Comparison of ENCODE assay signal across 15 cellular contexts in the genomic region with DNA sequence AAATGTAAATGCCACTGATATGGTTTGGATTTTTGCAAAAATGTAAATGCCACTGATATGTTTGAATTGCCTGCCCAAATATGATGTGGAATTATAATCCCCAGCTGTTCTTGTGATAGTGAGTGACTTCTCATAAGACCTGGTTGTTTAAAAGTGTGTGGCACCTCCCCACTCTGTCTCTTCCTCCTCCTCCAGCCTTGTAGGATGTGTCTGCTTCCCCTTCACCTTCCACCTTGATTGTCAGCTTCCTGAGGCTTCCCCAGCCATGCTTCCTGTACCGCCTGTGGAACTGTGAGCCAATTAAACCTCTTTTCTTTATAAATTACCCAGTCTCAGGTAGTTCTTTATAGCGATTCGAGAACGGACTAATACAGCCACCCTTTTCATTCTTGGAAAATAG. TPM values are rescaled to one million over a fixed set of nuclear protein-coding genes. Genes with fewer than 3 reads are reported as not detected.
DNase-seq lines count a peak whose midpoint lies in the region; ATAC-seq and TF ChIP-seq lines count a peak whose summit lies in the region.
"Had no signal": no experiment of that assay in that cellular context is flagged by ENCODE, and none has a peak within 500 bp of the region (broad histone marks: within the 10 kb centered on the region; RNA-seq: fewer than 3 reads in every experiment).

No MANE protein-coding gene starts in this region.

- H4K20me1 ChIP-seq in IMR-90 (ENCODE audit: insufficient read depth, low read length) = peaks cover 27% of the 10 kb centered on the region
- peaks cover 34% of the 10 kb centered on the region for H4K20me1 ChIP-seq in neural progenitor cell (ENCODE audit: low read depth)

- H4K5ac ChIP-seq in IMR-90 (ENCODE audit: low read depth, low read length) (peak overlapping the region; percentile 80; the same call in 1 of the 2 replicates), mesendoderm (ENCODE audit: low read length) (no peak overlapping the region)

- H3K9ac ChIP-seq in IMR-90 (ENCODE audit: low read depth, low read length) = no peak overlapping the region
- no peak overlapping the region for H3K9ac ChIP-seq in neural progenitor cell
- H3K9ac ChIP-seq in mesendoderm (ENCODE audit: low read length) = no peak overlapping the region

- H2AFZ ChIP-seq in IMR-90 (replicated peaks; ENCODE audit: low read length, poor library complexity) (no peak overlapping the region), neural progenitor cell (replicated peaks) (no peak overlapping the region)

- H3K79me1 ChIP-seq in IMR-90 (ENCODE audit: low read depth in 1 of 2, low read length in 2 of 2) (peaks cover 0 to 23% of the 10 kb centered on the region in 2 experiments; a peak in 2 of 4 replicates), mesendoderm (ENCODE audit: low read length) (no peaks in the 10 kb centered on the region)

- H4K91ac ChIP-seq in IMR-90 (ENCODE audit: insufficient read depth, low read depth, low read length) = no peak overlapping the region

- H3K36me3 ChIP-seq in IMR-90 (ENCODE audit: control insufficient read depth, insufficient read depth, low read length) (no peaks in the 10 kb centered on the region), neural progenitor cell (peaks cover 4% of the 10 kb centered on the region), mesendoderm (ENCODE audit: control insufficient read depth, insufficient read depth, low read length) (no peaks in the 10 kb centered on the region)
- H3K36me3 ChIP-seq: uterus had no signal

- H3K56ac ChIP-seq in IMR-90 (ENCODE audit: extremely low read depth, insufficient read depth, low read length) = no peak overlapping the region
- no peak overlapping the region for H3K56ac ChIP-seq in mesendoderm (ENCODE audit: low read length)

- ATAC-seq in IMR-90 (ENCODE audit: low read depth) = no peak
- no peak for ATAC-seq in activated naive CD8-positive, alpha-beta T cell treated with anti-CD3 and anti-CD28 coated beads, Interleukin-2, amount 10 ng/mL, durations not matched to agents 7 days and 5 days (ENCODE audit: low read depth)

- peak overlapping the region; percentile 64 for H2BK5ac ChIP-seq in IMR-90 (ENCODE audit: low read depth, low read length, poor library complexity, severe bottlenecking)
- no peak overlapping the region for H2BK5ac ChIP-seq in mesendoderm (ENCODE audit: low read length)

- H3K27me3 ChIP-seq in IMR-90 (ENCODE audit: control insufficient read depth, insufficient read depth, low read length) (no peaks in the 10 kb centered on the region), neural progenitor cell (no peaks in the 10 kb centered on the region), mesendoderm (ENCODE audit: insufficient read depth, low read length, poor library complexity) (no peaks in the 10 kb centered on the region)
- H3K27me3 ChIP-seq: esophagus squamous epithelium, uterus had no signal

- peaks cover 60% of the 10 kb centered on the region for H3K4me1 Mint-ChIP-seq in activated CD4-positive, alpha-beta T cell treated with anti-CD3 and anti-CD28 coated beads, Interleukin-2, amount 10 ng/mL, durations not matched to agents 7 days and 5 days
- peaks cover 51% of the 10 kb centered on the region for H3K4me1 Mint-ChIP-seq in activated naive CD8-positive, alpha-beta T cell treated with anti-CD3 and anti-CD28 coated beads, Interleukin-2, amount 10 ng/mL, durations not matched to agents 7 days and 5 days
- peaks cover 18% of the 10 kb centered on the region for H3K4me1 Mint-ChIP-seq in neural progenitor cell

- in situ Hi-C loops in IMR-90 (cut with MboI; ENCODE audit: low sequenced_read_pairs) = loop anchor here (25.0 kb wide), 1 partner anchor 2013 kb away; no protein-coding TSS in a partner anchor

- no peaks in the 10 kb centered on the region for H3K27me3 Mint-ChIP-seq in activated CD4-positive, alpha-beta T cell treated with anti-CD3 and anti-CD28 coated beads, Interleukin-2, amount 10 ng/mL, durations not matched to agents 7 days and 5 days
- no peaks in the 10 kb centered on the region for H3K27me3 Mint-ChIP-seq in activated naive CD8-positive, alpha-beta T cell treated with anti-CD3 and anti-CD28 coated beads, Interleukin-2, amount 10 ng/mL, durations not matched to agents 7 days and 5 days
- peaks cover 5% of the 10 kb centered on the region for H3K27me3 Mint-ChIP-seq in neural progenitor cell (ENCODE audit: insufficient read depth, low read depth)

- dilution Hi-C loops in IMR-90 (cut with HindIII; ENCODE audit: low sequenced_read_pairs, unreplicated experiment) = no loop called here

- H3K4me3 ChIP-seq in IMR-90 (ENCODE audit: insufficient read depth, low read depth, low read length) (no peak overlapping the region), neural progenitor cell (no peak overlapping the region), mesendoderm (ENCODE audit: low read length) (no peak overlapping the region)

- H2AK5ac ChIP-seq in IMR-90 (ENCODE audit: low read depth, low read length) = peak overlapping the region; percentile 89; the same call in 1 of the 2 replicates
- H2AK5ac ChIP-seq in mesendoderm (ENCODE audit: low read length) = no peak overlapping the region

- H3K9me3 ChIP-seq in IMR-90 (ENCODE audit: control insufficient read depth, insufficient read depth, low read length) = no peaks in the 10 kb centered on the region
- no peaks in the 10 kb centered on the region for H3K9me3 ChIP-seq in neural progenitor cell (ENCODE audit: low read depth)
- H3K9me3 ChIP-seq: esophagus squamous epithelium, HAP-1, uterus had no signal

- H3K4me2 ChIP-seq in IMR-90 (ENCODE audit: low read depth, low read length) (no peak overlapping the region), neural progenitor cell (no peak overlapping the region), mesendoderm (ENCODE audit: low read length) (no peak overlapping the region)

- no peak for TF ChIP-seq RAD21 in IMR-90 (IDR thresholded peaks at IDR 0.05; ENCODE audit: low read length)

- POLR2A ChIA-PET in activated CD4-positive, alpha-beta T cell treated with anti-CD3 and anti-CD28 coated beads, Interleukin-2, amount 10 ng/mL, durations not matched to agents 7 days and 5 days (lab: Charles Lee) = no interaction called here
- POLR2A ChIA-PET in IMR-90 (lab: Charles Lee; ENCODE audit: unreplicated experiment) = no interaction called here
- POLR2A ChIA-PET in activated naive CD8-positive, alpha-beta T cell treated with anti-CD3 and anti-CD28 coated beads, Interleukin-2, amount 10 ng/mL, durations not matched to agents 7 days and 5 days (lab: Charles Lee) = interaction anchor here (0.6 to 5.0 kb wide), 7 partner anchors 51 to 375 kb away, joined by 3 to 33 read pairs (median 5); partner anchors contain the start of genes BACH1, LTN1, RWDD2B and USP16

- H3K4me1 ChIP-seq in IMR-90 (ENCODE audit: control insufficient read depth, insufficient read depth, low read length) (peaks cover 9% of the 10 kb centered on the region), neural progenitor cell (peaks cover 21% of the 10 kb centered on the region), mesendoderm (ENCODE audit: control insufficient read depth, low read depth, low read length) (no peaks in the 10 kb centered on the region)

- H3K4ac ChIP-seq in IMR-90 (ENCODE audit: low read depth, low read length) (peak overlapping the region; percentile 73; the same call in 1 of the 2 replicates), mesendoderm (ENCODE audit: low read depth, low read length) (no peak overlapping the region)

- H2BK120ac ChIP-seq in IMR-90 (ENCODE audit: low read depth, low read length) (peak overlapping the region; percentile 70), mesendoderm (ENCODE audit: low read depth, low read length) (no peak overlapping the region)

- H3K18ac ChIP-seq in IMR-90 (ENCODE audit: low read depth, low read length) (peak overlapping the region; percentile 15; the same call in 1 of the 2 replicates), mesendoderm (ENCODE audit: low read length) (no peak overlapping the region)

- no peak overlapping the region for H3K27ac ChIP-seq in IMR-90 (ENCODE audit: insufficient read depth, low read length)
- H3K27ac ChIP-seq in neural progenitor cell = no peak overlapping the region
- no peak overlapping the region for H3K27ac ChIP-seq in mesendoderm (ENCODE audit: low read depth, low read length)

- intact Hi-C loops in IMR-90 (cut with micrococcal nuclease) = no loop called here

- peak overlapping the region; percentile 50; the same call in 1 of the 2 replicates for H3K14ac ChIP-seq in IMR-90 (replicated peaks; ENCODE audit: low read depth, low read length)

- peak overlapping the region; percentile 53; the same call in 1 of the 2 replicates for H2BK20ac ChIP-seq in IMR-90 (ENCODE audit: low read depth, low read length)

- H3K23ac ChIP-seq in IMR-90 (ENCODE audit: low read depth, low read length) = peak overlapping the region; percentile 44; the same call in 1 of the 2 replicates
- no peak overlapping the region for H3K23ac ChIP-seq in mesendoderm (ENCODE audit: low read length)

- CTCF ChIA-PET in activated CD4-positive, alpha-beta T cell treated with anti-CD3 and anti-CD28 coated beads, Interleukin-2, amount 10 ng/mL, durations not matched to agents 7 days and 5 days (lab: Charles Lee) = interaction anchor here (0.6 kb wide), 2 partner anchors 71 to 401 kb away, joined by 3 read pairs; no protein-coding TSS in a partner anchor
- CTCF ChIA-PET in IMR-90 (lab: Yijun Ruan, JAX) = interaction anchor here (0.6 kb wide), 2 partner anchors 586 to 1897 kb away, joined by 3 to 6 read pairs; no protein-coding TSS in a partner anchor

- no peaks in the 10 kb centered on the region for H3F3A ChIP-seq in neural progenitor cell (ENCODE audit: low read depth)

- peak overlapping the region; percentile 36 for H3K4me3 Mint-ChIP-seq in activated CD4-positive, alpha-beta T cell treated with anti-CD3 and anti-CD28 coated beads, Interleukin-2, amount 10 ng/mL, durations not matched to agents 7 days and 5 days
- peak overlapping the region; percentile 53 for H3K4me3 Mint-ChIP-seq in activated naive CD8-positive, alpha-beta T cell treated with anti-CD3 and anti-CD28 coated beads, Interleukin-2, amount 10 ng/mL, durations not matched to agents 7 days and 5 days
- peak overlapping the region; percentile 76 for H3K4me3 Mint-ChIP-seq in neural progenitor cell

- H3K36me3 Mint-ChIP-seq in activated CD4-positive, alpha-beta T cell treated with anti-CD3 and anti-CD28 coated beads, Interleukin-2, amount 10 ng/mL, durations not matched to agents 7 days and 5 days (ENCODE audit: low read depth) = peaks cover 21% of the 10 kb centered on the region
- peaks cover 10% of the 10 kb centered on the region for H3K36me3 Mint-ChIP-seq in activated naive CD8-positive, alpha-beta T cell treated with anti-CD3 and anti-CD28 coated beads, Interleukin-2, amount 10 ng/mL, durations not matched to agents 7 days and 5 days
- H3K36me3 Mint-ChIP-seq in neural progenitor cell = no peaks in the 10 kb centered on the region

- TF ChIP-seq CTCF in IMR-90 (conservative IDR thresholded peaks at IDR 0.05; ENCODE audit: low read depth, low read length) = no peak
- no peak for TF ChIP-seq CTCF in neural progenitor cell (IDR thresholded peaks at IDR 0.05)

- H3K9me3 Mint-ChIP-seq in activated CD4-positive, alpha-beta T cell treated with anti-CD3 and anti-CD28 coated beads, Interleukin-2, amount 10 ng/mL, durations not matched to agents 7 days and 5 days = peaks cover 8% of the 10 kb centered on the region
- H3K9me3 Mint-ChIP-seq in activated naive CD8-positive, alpha-beta T cell treated with anti-CD3 and anti-CD28 coated beads, Interleukin-2, amount 10 ng/mL, durations not matched to agents 7 days and 5 days = peaks cover 2% of the 10 kb centered on the region
- H3K9me3 Mint-ChIP-seq in neural progenitor cell = no peaks in the 10 kb centered on the region

- no CpG with 5 or more reads among the region's 4 CpGs for WGBS in IMR-90 (ENCODE audit: extremely low coverage in 2 of 2, insufficient read length in 1 of 2), 2 experiments
- whole genome bisulfite sequencing in mesendoderm (ENCODE audit: extremely low coverage, insufficient coverage, low lambda C conversion rate) = no CpG with 5 or more reads among the region's 4 CpGs

- no peak overlapping the region for H2BK15ac ChIP-seq in IMR-90 (ENCODE audit: low read depth, low read length)
- no peak overlapping the region for H2BK15ac ChIP-seq in mesendoderm (replicated peaks; ENCODE audit: low read depth)

- peaks cover 37% of the 10 kb centered on the region for H3K79me2 ChIP-seq in neural progenitor cell (ENCODE audit: low read depth)
- H3K79me2 ChIP-seq in mesendoderm (ENCODE audit: control insufficient read depth, insufficient read depth, low read length) = peaks cover 31% of the 10 kb centered on the region

- no TSS peak for BruUV-seq in IMR-90 (replicated peaks; lab: Mats Ljungman, UMichigan)

- peaks cover 9% of the 10 kb centered on the region for H3K9me1 ChIP-seq in IMR-90 (ENCODE audit: insufficient read depth, low read length)

- no peak for DNase-seq in activated CD4-positive, alpha-beta T cell treated with anti-CD3 and anti-CD28 coated beads, Interleukin-2, amount 10 ng/mL, durations not matched to agents 7 days and 5 days
- no peak for DNase-seq in activated CD4-positive, alpha-beta T cell treated with anti-CD3 and anti-CD28 coated beads for 48 hours
- DNase-seq in IMR-90 (no peak), neural progenitor cell (ENCODE audit: low spot score) (no peak), mesendoderm (no peak), RPMI8226 (no peak), inferior parietal cortex (ENCODE audit: extremely low spot score) (no peak)
- DNase-seq in activated naive CD8-positive, alpha-beta T cell treated with anti-CD3 and anti-CD28 coated beads, Interleukin-2, amount 10 ng/mL, durations not matched to agents 7 days and 5 days = no peak
- DNase-seq: activated gamma-delta T cell treated with Interleukin-2 at 50 U/mL for 16 hours; esophagus squamous epithelium; NCI-H1417 treated with DMSO at 0.1 percent for 48 hours; NCI-H526 treated with DMSO at 0.1 percent for 48 hours; stimulated activated CD4-positive, alpha-beta T cell treated with anti-CD3 and anti-CD28 coated beads, Interleukin-2, amount 100 ng/mL, for 24 hours; uterus had no signal

- no peak overlapping the region for H2AK9ac ChIP-seq in IMR-90 (replicated peaks; ENCODE audit: low read depth, low read length, poor library complexity)

- H4K8ac ChIP-seq in IMR-90 (ENCODE audit: low read depth in 2 of 2, low read length in 2 of 2) (peak overlapping the region in 1 of 2 experiments; percentile 49; a peak in 1 of 4 replicates), mesendoderm (ENCODE audit: low read depth, low read length) (no peak overlapping the region)

- peak overlapping the region; percentile 79 for H3K27ac Mint-ChIP-seq in activated CD4-positive, alpha-beta T cell treated with anti-CD3 and anti-CD28 coated beads, Interleukin-2, amount 10 ng/mL, durations not matched to agents 7 days and 5 days
- H3K27ac Mint-ChIP-seq in activated naive CD8-positive, alpha-beta T cell treated with anti-CD3 and anti-CD28 coated beads, Interleukin-2, amount 10 ng/mL, durations not matched to agents 7 days and 5 days = peak overlapping the region; percentile 66
- H3K27ac Mint-ChIP-seq in neural progenitor cell = no peak overlapping the region

- no peak for TF ChIP-seq POLR2A in IMR-90 (IDR thresholded peaks at IDR 0.05; ENCODE audit: low read depth, low read length)

RNA-seq across cellular contexts. Expression of gene CCT8, which starts 1.3 kb away (rescaled TPM):
- total RNA-seq in activated CD4-positive, alpha-beta T cell treated with anti-CD3 and anti-CD28 coated beads, Interleukin-2, amount 10 ng/mL, durations not matched to agents 7 days and 5 days = 100 to 1,000 TPM; 210 to 235 TPM
- total RNA-seq in IMR-90 (2012; rRNA removed) (192 and 286 TPM in 2 replicates), neural progenitor cell (ENCODE audit: low replicate concordance) (433 and 642 TPM in 2 replicates)
- polyA plus RNA-seq in IMR-90 (2012; rRNA removed) = 147 and 172 TPM in 2 replicates
- 19.9 and 42.9 TPM in 2 replicates for polyA plus RNA-seq in IMR-90 (2012; cell fraction: cytosol; rRNA removed)
- polyA plus RNA-seq in IMR-90 (2012; cell fraction: nucleus; rRNA removed; ENCODE audit: low replicate concordance) = 9.3 and 70.2 TPM in 2 replicates
- total RNA-seq in activated naive CD8-positive, alpha-beta T cell treated with anti-CD3 and anti-CD28 coated beads, Interleukin-2, amount 10 ng/mL, durations not matched to agents 7 days and 5 days = 100 to 1,000 TPM; 184 to 185 TPM
- polyA plus RNA-seq in mesendoderm (2013, experiment 1 of 2) = 356 TPM
- 349 TPM for polyA plus RNA-seq in mesendoderm (2013, experiment 2 of 2)

RNA-seq across cellular contexts. Expression of gene USP16, which starts 50.3 kb away (rescaled TPM):
- 10 to 100 TPM; 36.0 to 39.9 TPM for total RNA-seq in activated CD4-positive, alpha-beta T cell treated with anti-CD3 and anti-CD28 coated beads, Interleukin-2, amount 10 ng/mL, durations not matched to agents 7 days and 5 days
- total RNA-seq in IMR-90 (2012; rRNA removed) (28.7 and 47.8 TPM in 2 replicates), neural progenitor cell (ENCODE audit: low replicate concordance) (24.7 and 38.5 TPM in 2 replicates)
- 13.4 and 15.5 TPM in 2 replicates for polyA plus RNA-seq in IMR-90 (2012; rRNA removed)
- 1.2 and 1.9 TPM in 2 replicates for polyA plus RNA-seq in IMR-90 (2012; cell fraction: cytosol; rRNA removed)
- 2.0 and 22.2 TPM in 2 replicates for polyA plus RNA-seq in IMR-90 (2012; cell fraction: nucleus; rRNA removed; ENCODE audit: low replicate concordance)
- total RNA-seq in activated naive CD8-positive, alpha-beta T cell treated with anti-CD3 and anti-CD28 coated beads, Interleukin-2, amount 10 ng/mL, durations not matched to agents 7 days and 5 days = 10 to 100 TPM; 39.5 to 40.9 TPM
- 28.7 TPM for polyA plus RNA-seq in mesendoderm (2013, experiment 1 of 2)
- polyA plus RNA-seq in mesendoderm (2013, experiment 2 of 2) = 28.7 TPM

RNA-seq across cellular contexts. Expression of gene RWDD2B, which starts 55.6 kb away (rescaled TPM):
- total RNA-seq in activated CD4-positive, alpha-beta T cell treated with anti-CD3 and anti-CD28 coated beads, Interleukin-2, amount 10 ng/mL, durations not matched to agents 7 days and 5 days = 10 to 100 TPM; 10.8 to 11.5 TPM
- total RNA-seq in IMR-90 (2012; rRNA removed) (21.5 and 28.1 TPM in 2 replicates), neural progenitor cell (ENCODE audit: low replicate concordance) (9.6 and 10.2 TPM in 2 replicates)
- 15.1 and 19.6 TPM in 2 replicates for polyA plus RNA-seq in IMR-90 (2012; rRNA removed)
- 5.3 and 5.6 TPM in 2 replicates for polyA plus RNA-seq in IMR-90 (2012; cell fraction: cytosol; rRNA removed)
- 1.9 and 7.8 TPM in 2 replicates for polyA plus RNA-seq in IMR-90 (2012; cell fraction: nucleus; rRNA removed; ENCODE audit: low replicate concordance)
- 1 to 10 TPM; 7.5 to 9.2 TPM for total RNA-seq in activated naive CD8-positive, alpha-beta T cell treated with anti-CD3 and anti-CD28 coated beads, Interleukin-2, amount 10 ng/mL, durations not matched to agents 7 days and 5 days
- 3.0 TPM for polyA plus RNA-seq in mesendoderm (2013, experiment 1 of 2)
- polyA plus RNA-seq in mesendoderm (2013, experiment 2 of 2) = 2.8 TPM

RNA-seq across cellular contexts. Expression of gene MAP3K7CL, which starts 55.7 kb away (rescaled TPM):
- total RNA-seq in activated CD4-positive, alpha-beta T cell treated with anti-CD3 and anti-CD28 coated beads, Interleukin-2, amount 10 ng/mL, durations not matched to agents 7 days and 5 days = 1 to 10 TPM; 5.0 to 6.6 TPM
- total RNA-seq in IMR-90 (2012; rRNA removed) = 21.0 and 25.3 TPM in 2 replicates
- polyA plus RNA-seq in IMR-90 (2012; rRNA removed) = 21.8 and 22.3 TPM in 2 replicates
- 10.0 and 17.0 TPM in 2 replicates for polyA plus RNA-seq in IMR-90 (2012; cell fraction: cytosol; rRNA removed)
- 7.6 and 12.0 TPM in 2 replicates for polyA plus RNA-seq in IMR-90 (2012; cell fraction: nucleus; rRNA removed; ENCODE audit: low replicate concordance)
- 10 to 100 TPM; 10.2 to 12.0 TPM for total RNA-seq in activated naive CD8-positive, alpha-beta T cell treated with anti-CD3 and anti-CD28 coated beads, Interleukin-2, amount 10 ng/mL, durations not matched to agents 7 days and 5 days
- 0.12 TPM in 1 of 2 replicates, not detected in the other for total RNA-seq in neural progenitor cell (ENCODE audit: low replicate concordance)
- polyA plus RNA-seq in mesendoderm (2013, experiment 1 of 2) = 0.03 TPM
- 0.03 TPM for polyA plus RNA-seq in mesendoderm (2013, experiment 2 of 2)
